Comparison of ENCODE assay signal across 8 cellular contexts in the genomic region with DNA sequence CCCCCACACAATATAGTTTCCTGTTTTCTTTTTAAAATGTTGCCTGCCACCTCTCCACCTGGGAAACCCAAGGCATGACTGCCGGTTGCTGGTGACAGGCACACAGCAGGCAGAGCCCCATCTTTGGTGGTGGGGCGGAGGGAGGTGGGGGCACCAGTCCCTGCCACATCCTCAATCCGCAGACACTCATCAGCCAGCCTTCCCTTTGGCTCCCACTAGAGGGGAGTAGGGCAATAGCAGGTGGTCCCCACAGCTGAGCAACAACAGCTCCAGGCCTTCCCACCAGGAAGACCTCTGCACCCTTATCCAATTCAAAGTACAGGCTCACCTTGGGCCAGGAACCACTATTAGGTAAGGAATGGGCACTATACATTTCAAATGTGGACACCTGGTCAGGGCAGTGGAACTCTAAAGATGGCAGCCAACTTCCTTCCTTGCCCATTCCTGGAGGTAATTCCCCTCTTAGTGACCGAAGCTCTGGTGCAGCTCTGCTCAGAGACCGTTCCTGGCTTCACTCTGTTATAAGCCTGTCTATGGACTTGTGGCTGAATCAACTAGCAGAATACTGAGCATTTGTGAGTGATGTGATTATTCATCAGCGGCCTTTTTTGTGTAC.
DNase-seq lines count a peak whose midpoint lies in the region; ATAC-seq and TF ChIP-seq lines count a peak whose summit lies in the region.

No MANE protein-coding gene starts in this region.

- ATAC-seq in HG02763 (IDR thresholded peaks at IDR 0.05; ENCODE audit: unreplicated experiment): no peak
- no peak for ATAC-seq in HG03520 (IDR thresholded peaks at IDR 0.05; ENCODE audit: unreplicated experiment)

- TF ChIP-seq CTCF in retinal pigment epithelial cell (conservative IDR thresholded peaks at IDR 0.05; ENCODE audit: low read depth, low read length): peak; percentile 94

- H3K4me3 ChIP-seq in retinal pigment epithelial cell (ENCODE audit: low read length): no peak overlapping the region

- DNase-seq in NCI-H524 (lab: John Stamatoyannopoulos, UW) (peak; percentile 44 to 57), NCI-H524 treated with DMSO at 0.1 percent for 48 hours (lab: John Stamatoyannopoulos, UW) (no peak), KG1 (lab: John Stamatoyannopoulos, UW) (peak; percentile 9), glomerular visceral epithelial cell (ENCODE audit: extremely low spot score) (peak; percentile 47), retinal pigment epithelial cell (ENCODE audit: low read depth) (no peak)
- DNase-seq in activated CD4-positive, alpha-beta T cell treated with anti-CD3 and anti-CD28 coated beads, Interleukin-2, amount 50 U/mL, for 48 hours: peak; percentile 13 to 29

Comparison
In these comparisons a context has a peak if more than half of its experiments do, and no peak if none do; other contexts are left out.
1. DNase-seq: peak in NCI-H524 (2 of 2), KG1 (single experiment), activated CD4-positive, alpha-beta T cell treated with anti-CD3 and anti-CD28 coated beads, Interleukin-2, amount 50 U/mL, for 48 hours (2 of 2) and glomerular visceral epithelial cell (single experiment); none in NCI-H524 treated with DMSO at 0.1 percent for 48 hours (single experiment) and retinal pigment epithelial cell (single experiment).